23 cellular contexts compared by ENCODE assay signal in the genomic region with DNA sequence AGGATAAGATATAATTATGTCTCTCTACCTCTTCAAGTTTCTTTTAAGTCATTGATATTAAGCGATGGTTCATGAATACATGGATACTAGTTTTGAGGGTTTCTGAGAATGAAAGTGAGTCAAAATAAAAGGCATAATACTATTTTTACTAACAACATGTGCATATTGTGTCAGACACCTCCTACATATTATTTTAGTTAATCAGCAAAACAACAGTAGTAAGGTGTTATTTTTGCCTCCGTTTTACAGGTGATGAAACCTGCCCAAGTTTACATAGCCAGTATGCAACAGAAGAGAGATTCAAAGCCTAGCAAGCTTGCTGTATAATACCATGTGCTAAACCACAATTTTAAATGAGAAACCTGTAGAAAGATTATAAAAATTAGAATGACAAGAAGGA.
"Had no signal": no experiment of that assay in that cellular context is flagged by ENCODE, and none has a peak within 500 bp of the region (broad histone marks: within the 10 kb centered on the region; RNA-seq: fewer than 3 reads in every experiment).

No MANE protein-coding gene starts in this region.

- H3K4me2 ChIP-seq: SK-N-SH had no signal

- H3K9me2 ChIP-seq: SK-N-SH had no signal

- H3K4me3 ChIP-seq: MG63 had no signal

- H3K27ac ChIP-seq: RWPE1 had no signal

- H3K27me3 ChIP-seq: MG63 had no signal

- H3K9ac ChIP-seq: SK-N-SH had no signal

- H3K9me3 ChIP-seq: MG63, SK-N-SH had no signal

- FAIRE-seq: HepG2 had no signal

- DNase-seq: IMR-90; Karpas-422; KG1; MG63; NCI-H1092 treated with DMSO at 0.1 percent for 48 hours; NCI-H1436; NCI-H187; NCI-H2029; NCI-H2081 treated with DMSO at 0.1 percent for 48 hours; NCI-H2171; NCI-H226; NCI-H446; NCI-H510A; NCI-H524 treated with DMSO at 0.1 percent for 48 hours; NCI-H69; NCI-H774; NK-92 treated with Interleukin-12 subunit alpha and Interleukin-12 subunit beta, amount 100 ng/mL, for 24 hours; PC-3; SHP77; SK-N-SH had no signal

- H3K36me3 ChIP-seq: MG63 had no signal

- ATAC-seq: HepG2, Panc1, PC-3 had no signal
